1 cellular context compared by ENCODE assay signal in genomic region chr19:16668702-16669101, GRCh38. TPM values are rescaled to one million over a fixed set of nuclear protein-coding genes. Genes with fewer than 3 reads are reported as not detected.
"Had no signal": no experiment of that assay in that cellular context is flagged by ENCODE, and none has a peak within 500 bp of the region (broad histone marks: within the 10 kb centered on the region; RNA-seq: fewer than 3 reads in every experiment).

No MANE protein-coding gene starts in this region.

RNA-seq across cellular contexts. Expression of gene NWD1, which starts 50.9 kb away (rescaled TPM):
- total RNA-seq: G401 had no signal
